In genomic region chr2:130763405-130763804, GRCh38 we compare ENCODE assay signal across 25 cellular contexts. TPM values are rescaled to one million over a fixed set of nuclear protein-coding genes. Genes with fewer than 3 reads are reported as not detected.
DNase-seq lines count a peak whose midpoint lies in the region; ATAC-seq and TF ChIP-seq lines count a peak whose summit lies in the region.
"Had no signal": no experiment of that assay in that cellular context is flagged by ENCODE, and none has a peak within 500 bp of the region (broad histone marks: within the 10 kb centered on the region; RNA-seq: fewer than 3 reads in every experiment).

No MANE protein-coding gene starts in this region.

- H3K79me2 ChIP-seq in osteoblast (ENCODE audit: insufficient read depth, low read length) = no peaks in the 10 kb centered on the region

- H3K4me3 ChIP-seq in right atrium auricular region = no peak overlapping the region
- no peak overlapping the region for H3K4me3 ChIP-seq in heart right ventricle
- no peak overlapping the region for H3K4me3 ChIP-seq in osteoblast (ENCODE audit: insufficient read depth, low read length)
- no peak overlapping the region for H3K4me3 ChIP-seq in spleen
- H3K4me3 ChIP-seq: A549; BLaER1 treated with 17β-estradiol and CSF1 and Interleukin-3, amounts not matched to agents 10 nM and 100 nM; GM23338 had no signal

- no peak overlapping the region for H3K4me2 ChIP-seq in osteoblast (ENCODE audit: insufficient read depth, low read length)
- H3K4me2 ChIP-seq: A549; BLaER1 treated with 17β-estradiol and CSF1 and Interleukin-3, amounts not matched to agents 10 nM and 100 nM; GM23338 had no signal

- ATAC-seq in heart right ventricle (no peak), HG03097 (IDR thresholded peaks at IDR 0.05; ENCODE audit: low FRiP score, unreplicated experiment) (no peak)
- ATAC-seq: GM23338, HCT116 had no signal

- TF ChIP-seq CTCF in right atrium auricular region (IDR thresholded peaks at IDR 0.05) (no peak), heart right ventricle (IDR thresholded peaks at IDR 0.05) (no peak), osteoblast (IDR thresholded peaks at IDR 0.05; ENCODE audit: extremely low read depth, low read depth, low read length) (no peak), spleen (IDR thresholded peaks at IDR 0.05 in 8 of 11, conservative IDR thresholded peaks at IDR 0.05 in 3 of 11) (no peak)

- no peak for TF ChIP-seq POLR2A in spleen (IDR thresholded peaks at IDR 0.05)

- WGBS in heart right ventricle, 2 donors = 85 to 89% methylated on average over 12 of the region's 12 CpGs
- WGBS in spleen, 5 donors = 82 to 100% (median 86%) methylated on average over 1 to 12 of the region's 12 CpGs

- no peak overlapping the region for H2AFZ ChIP-seq in osteoblast (ENCODE audit: low read length)
- H2AFZ ChIP-seq: GM23338 had no signal

- H3K9me3 ChIP-seq in right atrium auricular region = no peaks in the 10 kb centered on the region
- H3K9me3 ChIP-seq in heart right ventricle = no peaks in the 10 kb centered on the region
- no peaks in the 10 kb centered on the region for H3K9me3 ChIP-seq in osteoblast (ENCODE audit: low read depth, low read length)
- H3K9me3 ChIP-seq in spleen = no peaks in the 10 kb centered on the region
- H3K9me3 ChIP-seq: A549; BE2C; BLaER1 treated with 17β-estradiol and CSF1 and Interleukin-3, amounts not matched to agents 10 nM and 100 nM had no signal

- H3K4me1 ChIP-seq in right atrium auricular region = no peaks in the 10 kb centered on the region
- H3K4me1 ChIP-seq in heart right ventricle = no peaks in the 10 kb centered on the region
- no peaks in the 10 kb centered on the region for H3K4me1 ChIP-seq in osteoblast (ENCODE audit: insufficient read depth, low read length)
- H3K4me1 ChIP-seq in spleen = no peaks in the 10 kb centered on the region
- H3K4me1 ChIP-seq: A549; BE2C; BLaER1 treated with 17β-estradiol and CSF1 and Interleukin-3, amounts not matched to agents 10 nM and 100 nM had no signal

- no peaks in the 10 kb centered on the region for H4K20me1 ChIP-seq in osteoblast (ENCODE audit: insufficient read depth, low read length)

- DNase-seq in right atrium auricular region (ENCODE audit: low spot score) (peak; percentile 21), heart right ventricle (no peak), osteoblast (ENCODE audit: insufficient read length, low spot score, missing footprints) (peak; percentile 53), spleen (peak; percentile 47), midbrain (lab: John Stamatoyannopoulos, UW) (no peak)
- DNase-seq: 8988T; ACHN; AML-193; BE2C; Calu3; CD4-positive, alpha-beta T cell; CD8-positive, alpha-beta memory T cell; DMS53; DMS79 treated with DMSO at 0.1 percent for 48 hours; GF-D8 had no signal

- H3K27me3 ChIP-seq in right atrium auricular region (no peaks in the 10 kb centered on the region), heart right ventricle (peaks cover 0 to 48% (median 33%) of the 10 kb centered on the region in 7 donors), osteoblast (ENCODE audit: insufficient read depth, low read length) (no peaks in the 10 kb centered on the region), spleen (replicated peaks in 1 of 7) (peaks cover 0 to 71% (median 3%) of the 10 kb centered on the region in 7 donors)
- H3K27me3 ChIP-seq: BE2C had no signal

- H3K27ac ChIP-seq in right atrium auricular region (no peak overlapping the region), heart right ventricle (no peak overlapping the region), osteoblast (ENCODE audit: low read depth, low read length) (no peak overlapping the region), spleen (no peak overlapping the region)
- H3K27ac ChIP-seq: A549; BLaER1 treated with 17β-estradiol and CSF1 and Interleukin-3, amounts not matched to agents 10 nM and 100 nM had no signal

- intact Hi-C loops in heart right ventricle (cut with DNase I) = no loop called here
- intact Hi-C loops in spleen (cut with DNase I; ENCODE audit: low total_unique reads) = no loop called here

- no peaks in the 10 kb centered on the region for H3K36me3 ChIP-seq in right atrium auricular region
- H3K36me3 ChIP-seq in heart right ventricle = no peaks in the 10 kb centered on the region
- H3K36me3 ChIP-seq in osteoblast (ENCODE audit: insufficient read depth, low read length) = no peaks in the 10 kb centered on the region
- no peaks in the 10 kb centered on the region for H3K36me3 ChIP-seq in spleen
- H3K36me3 ChIP-seq: BE2C; BLaER1 treated with 17β-estradiol and CSF1 and Interleukin-3, amounts not matched to agents 10 nM and 100 nM had no signal

RNA-seq across cellular contexts. Expression of gene AMER3, which starts 8.1 kb away (rescaled TPM):
- total RNA-seq in right atrium auricular region = not detected
- total RNA-seq in heart right ventricle = not detected
- not detected for polyA plus RNA-seq in heart right ventricle
- total RNA-seq in osteoblast = not detected in 2 replicates
- not detected for total RNA-seq in spleen
- polyA plus RNA-seq in spleen = not detected
- total RNA-seq: Calu3; CD4-positive, alpha-beta T cell; CD8-positive, alpha-beta memory T cell; Daoy; G401; H4 had no signal
- polyA plus RNA-seq: A549; CD14-positive monocyte; CD8-positive, alpha-beta memory T cell had no signal

RNA-seq across cellular contexts. Expression of gene GPR148, which starts 34.5 kb away (rescaled TPM):
- total RNA-seq in right atrium auricular region (not detected), heart right ventricle (not detected), osteoblast (not detected in 2 replicates), spleen (not detected)
- polyA plus RNA-seq in heart right ventricle (not detected), spleen (not detected)
- total RNA-seq: Calu3; CD4-positive, alpha-beta T cell; CD8-positive, alpha-beta memory T cell; Daoy; G401; GM23338; H4; H9 had no signal
- polyA plus RNA-seq: A549; CD14-positive monocyte; CD8-positive, alpha-beta memory T cell had no signal

Comparison
In these comparisons a context has a peak if more than half of its experiments do, and no peak if none do; other contexts are left out.
1. DNase-seq: peak in right atrium auricular region (single experiment), osteoblast (single experiment) and spleen (single experiment); none in heart right ventricle (0 of 2) and midbrain (single experiment).